25 cellular contexts compared by ENCODE assay signal in the genomic region with DNA sequence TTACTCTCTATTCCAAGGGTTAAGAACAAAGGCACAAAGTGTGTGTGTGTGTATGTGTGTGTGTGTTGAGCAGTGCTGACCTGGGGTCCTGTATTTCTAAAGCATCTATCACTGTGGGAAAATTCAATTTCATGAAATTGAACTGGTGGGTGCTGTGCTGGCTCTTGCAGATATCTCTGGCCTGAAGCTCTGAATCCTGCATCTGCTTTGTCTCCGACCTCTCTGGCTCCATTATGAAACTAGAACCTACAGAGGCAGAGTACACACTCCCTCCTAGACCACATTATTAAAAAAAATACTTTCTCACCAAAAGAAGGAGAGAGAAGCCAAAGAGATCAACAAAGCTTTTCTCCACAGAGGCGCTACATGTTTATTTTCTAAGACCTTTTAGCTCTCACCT.
DNase-seq lines count a peak whose midpoint lies in the region; ATAC-seq and TF ChIP-seq lines count a peak whose summit lies in the region.
"Had no signal": no experiment of that assay in that cellular context is flagged by ENCODE, and none has a peak within 500 bp of the region (broad histone marks: within the 10 kb centered on the region; RNA-seq: fewer than 3 reads in every experiment).

No MANE protein-coding gene starts in this region.

- no peak overlapping the region for H3K4me3 ChIP-seq in endodermal cell (ENCODE audit: low read length)
- H3K4me3 ChIP-seq: dorsolateral prefrontal cortex, K562, lower lobe of right lung had no signal

- no peak for TF ChIP-seq CTCF in endodermal cell (conservative IDR thresholded peaks at IDR 0.05)

- 79 to 100% methylated on average over 1 of the region's 2 CpGs for WGBS in endodermal cell (ENCODE audit: insufficient coverage in 1 of 2, insufficient read length in 1 of 2), 2 experiments

- H3K9me3 Mint-ChIP-seq in endodermal cell, result no peaks in the 10 kb centered on the region
- H3K9me3 Mint-ChIP-seq: activated T-cell treated with anti-CD3 and anti-CD28 coated beads, Interleukin-2, amount 50 U/mL, for 4 hours; HFFc6; stimulated activated memory B cell treated with anti-CD40 and anti-IgM and Interleukin-4, amounts not matched to agents 10 μg/mL and 1 μg/mL and 100 μg/mL, for 72 hours had no signal

- no peaks in the 10 kb centered on the region for H3K36me3 Mint-ChIP-seq in endodermal cell (ENCODE audit: low read depth)
- H3K36me3 Mint-ChIP-seq: CD4-positive, alpha-beta memory T cell; stimulated activated memory B cell treated with anti-CD40 and anti-IgM and Interleukin-4, amounts not matched to agents 10 μg/mL and 1 μg/mL and 100 μg/mL, for 72 hours had no signal

- no peak overlapping the region for H3K27ac Mint-ChIP-seq in endodermal cell
- H3K27ac Mint-ChIP-seq: CD4-positive, alpha-beta memory T cell; HFFc6; stimulated activated memory B cell treated with anti-CD40 and anti-IgM and Interleukin-4, amounts not matched to agents 10 μg/mL and 1 μg/mL and 100 μg/mL, for 72 hours had no signal

- peaks cover 2% of the 10 kb centered on the region for H3K27me3 Mint-ChIP-seq in endodermal cell (ENCODE audit: insufficient read depth)

- no peak overlapping the region for H3K27ac ChIP-seq in endodermal cell (ENCODE audit: low read depth, low read length)
- H3K27ac ChIP-seq: dorsolateral prefrontal cortex, lower lobe of right lung, RWPE1 had no signal

- no peaks in the 10 kb centered on the region for H3K9me3 ChIP-seq in endodermal cell (ENCODE audit: control insufficient read depth, low read length)
- H3K9me3 ChIP-seq: lower lobe of right lung had no signal

- H3K4me1 ChIP-seq in endodermal cell (ENCODE audit: control insufficient read depth, insufficient read depth, low read length), result no peaks in the 10 kb centered on the region
- H3K4me1 ChIP-seq: lower lobe of right lung had no signal

- no peaks in the 10 kb centered on the region for H3K36me3 ChIP-seq in endodermal cell (ENCODE audit: control insufficient read depth, insufficient read depth, low read length)
- H3K36me3 ChIP-seq: lower lobe of right lung had no signal

- no peaks in the 10 kb centered on the region for H3K27me3 ChIP-seq in endodermal cell (ENCODE audit: control insufficient read depth, insufficient read depth, low read length, poor library complexity, severe bottlenecking)
- H3K27me3 ChIP-seq: dorsolateral prefrontal cortex had no signal

- H3K9ac ChIP-seq in endodermal cell (ENCODE audit: extremely low read depth, low read length, poor library complexity, severe bottlenecking), result no peak overlapping the region

- DNase-seq in SKM-1 treated with dmso at 0.1 percent for 144 hours (lab: John Stamatoyannopoulos, UW; ENCODE audit: unreplicated experiment), result no peak
- no peak for DNase-seq in endodermal cell
- DNase-seq in H4 (ENCODE audit: low spot score), result no peak
- DNase-seq: activated CD4-positive, alpha-beta T cell treated with anti-CD3 and anti-CD28 coated beads for 48 hours; activated T-cell treated with anti-CD3 and anti-CD28 coated beads, Interleukin-2, amount 50 U/mL, for 4 hours; AML-193; CD4-positive, alpha-beta memory T cell; cerebellar nuclear complex; dorsolateral prefrontal cortex; glutamatergic neuron; HFFc6; kidney; lower lobe of right lung; NCI-H526 treated with DMSO at 0.1 percent for 48 hours; right cardiac atrium; stimulated activated CD4-positive, alpha-beta T cell treated with anti-CD3 and anti-CD28 coated beads, Interleukin-4, amount 100 ng/mL, for 1 hour; T-helper 2 cell had no signal

- H3K4me3 Mint-ChIP-seq in endodermal cell, result no peak overlapping the region
- H3K4me3 Mint-ChIP-seq: activated T-cell treated with anti-CD3 and anti-CD28 coated beads, Interleukin-2, amount 50 U/mL, for 4 hours; CD4-positive, alpha-beta memory T cell; HFFc6; stimulated activated memory B cell treated with anti-CD40 and anti-IgM and Interleukin-4, amounts not matched to agents 10 μg/mL and 1 μg/mL and 100 μg/mL, for 72 hours had no signal

- ATAC-seq in GM18502 (IDR thresholded peaks at IDR 0.05; ENCODE audit: poor library complexity, unreplicated experiment) (peak; percentile 92), GM19452 (IDR thresholded peaks at IDR 0.05; ENCODE audit: unreplicated experiment) (peak; percentile 20), HG02610 (IDR thresholded peaks at IDR 0.05; ENCODE audit: unreplicated experiment) (peak; percentile 25), HG03159 (IDR thresholded peaks at IDR 0.05; ENCODE audit: unreplicated experiment) (peak; percentile 43), GM18517 (IDR thresholded peaks at IDR 0.05; ENCODE audit: unreplicated experiment) (no peak)
- ATAC-seq: activated T-cell treated with anti-CD3 and anti-CD28 coated beads, Interleukin-2, amount 50 U/mL, for 4 hours; K562; lower lobe of right lung; right cardiac atrium; stimulated activated memory B cell treated with anti-CD40 and anti-IgM and Interleukin-4, amounts not matched to agents 10 μg/mL and 1 μg/mL and 100 μg/mL, for 72 hours had no signal

- H3K4me1 Mint-ChIP-seq in endodermal cell, result peaks cover 11% of the 10 kb centered on the region
- H3K4me1 Mint-ChIP-seq: CD4-positive, alpha-beta memory T cell; stimulated activated memory B cell treated with anti-CD40 and anti-IgM and Interleukin-4, amounts not matched to agents 10 μg/mL and 1 μg/mL and 100 μg/mL, for 72 hours had no signal
